20 cellular contexts compared by ENCODE assay signal in genomic region chr7:48312151-48312550, GRCh38.
DNase-seq lines count a peak whose midpoint lies in the region; FAIRE-seq and TF ChIP-seq lines count a peak whose summit lies in the region.
"Had no signal": no experiment of that assay in that cellular context is flagged by ENCODE, and none has a peak within 500 bp of the region (broad histone marks: within the 10 kb centered on the region; RNA-seq: fewer than 3 reads in every experiment).

No MANE protein-coding gene starts in this region.

- H3K4me3 Mint-ChIP-seq in HFFc6 = no peak overlapping the region
- H3K4me3 Mint-ChIP-seq: CD4-positive, CD25-positive, alpha-beta regulatory T cell had no signal

- H3K27me3 Mint-ChIP-seq in HFFc6 (ENCODE audit: insufficient read depth) = no peaks in the 10 kb centered on the region; the same call in 1 of the 2 replicates
- H3K27me3 Mint-ChIP-seq: CD4-positive, CD25-positive, alpha-beta regulatory T cell had no signal

- in situ Hi-C loops in ACHN (cut with HindIII; ENCODE audit: low pct_ligation_motif_present, low pct_unique_long_range_greater_than_20kb, low sequenced_read_pairs) = no loop called here

- H3K27ac Mint-ChIP-seq in HFFc6 = 0 out of 2 replicates have a peak overlapping the region, but pooled peaks have one; percentile 31
- H3K27ac Mint-ChIP-seq: CD4-positive, CD25-positive, alpha-beta regulatory T cell had no signal

- no peaks in the 10 kb centered on the region for H3K36me3 Mint-ChIP-seq in HFFc6 (ENCODE audit: low read depth)
- H3K36me3 Mint-ChIP-seq: CD4-positive, CD25-positive, alpha-beta regulatory T cell had no signal

- no peak overlapping the region for H3K4me3 ChIP-seq in cardiac fibroblast (replicated peaks in 1 of 2; ENCODE audit: low read depth in 2 of 2, low read length in 2 of 2)

- no peaks in the 10 kb centered on the region for H3K9me3 Mint-ChIP-seq in HFFc6

- intact Hi-C loops in head of caudate nucleus (cut with DNase I) = no loop called here

- no peak for TF ChIP-seq CTCF in HFFc6 (IDR thresholded peaks at IDR 0.05)
- no peak for TF ChIP-seq CTCF in cardiac fibroblast (IDR thresholded peaks at IDR 0.05; ENCODE audit: low read depth, low read length)

- H3K4me1 Mint-ChIP-seq in HFFc6 (ENCODE audit: low read depth) = peaks cover 36% of the 10 kb centered on the region
- H3K4me1 Mint-ChIP-seq: CD4-positive, CD25-positive, alpha-beta regulatory T cell had no signal

- FAIRE-seq in HTR-8/SVneo (lab: Jason Lieb, UNC) = no peak
- FAIRE-seq: GM12891, HepG2 had no signal

- peak; percentile 45 for DNase-seq in AG20443 (ENCODE audit: low spot score)
- no peak for DNase-seq in HFFc6
- DNase-seq in cardiac fibroblast (ENCODE audit: low read depth in 2 of 2) = peak; percentile 1 to 41
- peak; percentile 5 for DNase-seq in iris pigment epithelial cell (ENCODE audit: low read depth)
- DNase-seq in HTR-8/SVneo (ENCODE audit: insufficient read length, low spot score) = no peak
- no peak for DNase-seq in ACHN
- no peak for DNase-seq in head of caudate nucleus
- DNase-seq: CD4-positive, CD25-positive, alpha-beta regulatory T cell; COR-L47; DMS79; KBM-7; NCI-H1092; NCI-H1436 treated with DMSO at 0.1 percent for 48 hours; NCI-H1930; NCI-H226; NCI-H510A treated with DMSO at 0.1 percent for 48 hours; NCI-H774; NK-92 treated with Interleukin-12 subunit alpha and Interleukin-12 subunit beta, amount 100 ng/mL, for 24 hours had no signal

Comparison
In these comparisons a context has a peak if more than half of its experiments do, and no peak if none do; other contexts are left out.
1. DNase-seq: peak in AG20443 (single experiment), cardiac fibroblast (2 of 2) and iris pigment epithelial cell (single experiment); none in HFFc6 (single experiment), HTR-8/SVneo (single experiment), ACHN (single experiment) and head of caudate nucleus (0 of 42).